1 cellular context compared by ENCODE assay signal in genomic region chr18:48540329-48541025, GRCh38.
TF ChIP-seq lines count a peak whose summit lies in the region.

No MANE protein-coding gene starts in this region.

TF ChIP-seq in HepG2, 621 proteins besides CTCF, POLR2A, EP300 and RAD21 (continued from another document and continues in another):
- TF ChIP-seq SNAPC4 (CRISPR knock-in tag; IDR thresholded peaks at IDR 0.05) (no peak), ETS1 (CRISPR knock-in tag; IDR thresholded peaks at IDR 0.05) (no peak), MAZ (IDR thresholded peaks at IDR 0.05; ENCODE audit: borderline replicate concordance, low read depth, low read length) (no peak; the same call in none of the 2 replicates), MAZ (CRISPR knock-in tag; IDR thresholded peaks at IDR 0.05; ENCODE audit: low read depth) (peak; percentile 93), RBM22 (optimal IDR thresholded peaks at IDR 0.05; ENCODE audit: low read length) (no peak), TFDP2 (CRISPR knock-in tag; IDR thresholded peaks at IDR 0.05) (peak; percentile 70), PHF5A (CRISPR knock-in tag; IDR thresholded peaks at IDR 0.05; ENCODE audit: low read depth, unreplicated experiment) (no peak), ZNF260 (CRISPR knock-in tag; IDR thresholded peaks at IDR 0.05; ENCODE audit: borderline replicate concordance, low read depth) (no peak), PPARG (CRISPR knock-in tag; conservative IDR thresholded peaks at IDR 0.05) (0 out of 2 replicates have a peak, but pooled peaks have one; percentile 16), SOX13 (IDR thresholded peaks at IDR 0.05) (no peak), SOX13 (CRISPR knock-in tag; conservative IDR thresholded peaks at IDR 0.05 in 1 of 2, IDR thresholded peaks at IDR 0.05 in 1 of 2) (peak in 1 of 2 experiments; percentile 66; a peak in 2 of 4 replicates), MTF1 (CRISPR knock-in tag; IDR thresholded peaks at IDR 0.05) (no peak), PITX1 (CRISPR knock-in tag; IDR thresholded peaks at IDR 0.05) (peak; percentile 51; the same call in 1 of the 2 replicates), ATF7-NPFF (CRISPR knock-in tag; IDR thresholded peaks at IDR 0.05; ENCODE audit: low read depth) (no peak; the same call in 1 of the 2 replicates), IKZF5 (CRISPR knock-in tag; IDR thresholded peaks at IDR 0.05) (no peak), SRY (CRISPR knock-in tag; IDR thresholded peaks at IDR 0.05) (0 out of 2 replicates have a peak, but pooled peaks have one; percentile 42), NPAS2 (CRISPR knock-in tag; IDR thresholded peaks at IDR 0.05; ENCODE audit: borderline replicate concordance) (no peak), ZNF841 (CRISPR knock-in tag; IDR thresholded peaks at IDR 0.05; ENCODE audit: borderline replicate concordance) (no peak), ZNF468 (CRISPR knock-in tag; IDR thresholded peaks at IDR 0.05) (no peak), SMAD9 (CRISPR knock-in tag; IDR thresholded peaks at IDR 0.05) (no peak), SMAD3 (CRISPR knock-in tag; IDR thresholded peaks at IDR 0.05) (0 out of 2 replicates have a peak, but pooled peaks have one; percentile 33), MTF2 (CRISPR knock-in tag; IDR thresholded peaks at IDR 0.05; ENCODE audit: borderline replicate concordance) (no peak), ZNF318 (CRISPR knock-in tag; IDR thresholded peaks at IDR 0.05) (no peak), SP5 (CRISPR knock-in tag; IDR thresholded peaks at IDR 0.05; ENCODE audit: borderline replicate concordance, low read depth) (peak; percentile 73; the same call in 1 of the 2 replicates), ZNF275 (CRISPR knock-in tag; IDR thresholded peaks at IDR 0.05; ENCODE audit: borderline replicate concordance) (no peak; the same call in 1 of the 2 replicates), NCOA2 (CRISPR knock-in tag; IDR thresholded peaks at IDR 0.05) (peak; percentile 51; the same call in 1 of the 2 replicates), GATA4 (IDR thresholded peaks at IDR 0.05; ENCODE audit: borderline replicate concordance, low read depth) (no peak), ZNF709 (CRISPR knock-in tag; IDR thresholded peaks at IDR 0.05) (no peak), MED8 (CRISPR knock-in tag; IDR thresholded peaks at IDR 0.05; ENCODE audit: insufficient replicate concordance) (peak; percentile 71), PTBP1 (IDR thresholded peaks at IDR 0.05; ENCODE audit: low read depth, low read length, poor library complexity, severe bottlenecking) (no peak), MED1 (CRISPR knock-in tag; IDR thresholded peaks at IDR 0.05) (no peak), FUBP1 (CRISPR knock-in tag; IDR thresholded peaks at IDR 0.05; ENCODE audit: borderline replicate concordance) (no peak), GMEB2 (CRISPR knock-in tag; IDR thresholded peaks at IDR 0.05; ENCODE audit: low read depth) (no peak), ZSCAN5A (CRISPR knock-in tag; IDR thresholded peaks at IDR 0.05; ENCODE audit: borderline replicate concordance) (no peak)
